In the genomic region with DNA sequence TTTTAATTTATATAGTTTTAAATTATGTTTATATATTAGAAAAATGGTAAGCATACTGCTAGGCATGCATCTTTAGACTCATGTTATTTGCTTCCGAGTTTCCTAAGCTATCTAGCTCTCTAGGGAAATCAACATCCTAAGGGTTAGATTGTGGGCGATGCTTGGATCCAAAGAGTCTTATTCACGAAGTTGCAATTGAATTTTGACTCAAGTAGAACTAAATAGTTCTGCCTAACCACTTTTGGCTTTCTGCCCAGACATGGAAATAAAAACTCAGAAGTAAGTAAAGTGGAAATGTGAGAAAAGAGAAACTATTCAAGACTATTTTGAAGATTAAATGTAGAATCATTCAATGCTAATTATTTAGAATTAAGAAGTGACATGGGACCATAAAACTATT, we compare ENCODE assay signal across 19 cellular contexts.
DNase-seq lines count a peak whose midpoint lies in the region; ATAC-seq lines count a peak whose summit lies in the region.
"Had no signal": no experiment of that assay in that cellular context is flagged by ENCODE, and none has a peak within 500 bp of the region (broad histone marks: within the 10 kb centered on the region; RNA-seq: fewer than 3 reads in every experiment).

No MANE protein-coding gene starts in this region.

- H3K9ac ChIP-seq in SK-N-MC (ENCODE audit: insufficient read length) = no peak overlapping the region

- DNase-seq in HS-27A (ENCODE audit: low read depth) (peak; percentile 47), SK-N-MC (ENCODE audit: low read depth, low spot score) (peak; percentile 99), fibroblast of peridontal ligament (ENCODE audit: extremely low read depth) (peak; percentile 63), sciatic nerve (ENCODE audit: low spot score) (no peak)
- no peak for DNase-seq in activated naive CD4-positive, alpha-beta T cell treated with Interleukin-2 at 50 U/mL for 16 hours
- DNase-seq: activated CD4-positive, alpha-beta T cell treated with anti-CD3 and anti-CD28 coated beads for 36 hours; activated T-cell treated with anti-CD3 and anti-CD28 coated beads, Interleukin-2, amount 50 U/mL, for 48 hours; amygdala; GDM1; kidney; stimulated activated CD4-positive, alpha-beta T cell treated with anti-CD3 and anti-CD28 coated beads, Interleukin-1b, Interleukin-23, amount 100 ng/mL, for 48 hours; trophoblast cell had no signal

- ATAC-seq in sciatic nerve (peak; percentile 79), GM18520 (IDR thresholded peaks at IDR 0.05; ENCODE audit: unreplicated experiment) (no peak), HG03159 (IDR thresholded peaks at IDR 0.05; ENCODE audit: unreplicated experiment) (no peak), GM19397 (IDR thresholded peaks at IDR 0.05; ENCODE audit: unreplicated experiment) (no peak)
- ATAC-seq: activated CD4-positive, alpha-beta T cell treated with anti-CD3 and anti-CD28 coated beads for 36 hours; K562; Panc1 had no signal

- no peaks in the 10 kb centered on the region for H3K9me3 ChIP-seq in SK-N-MC (ENCODE audit: low read depth, low read length)
- H3K9me3 ChIP-seq: prostate gland had no signal

- intact Hi-C loops in sciatic nerve (cut with DNase I) = no loop called here

- no peaks in the 10 kb centered on the region for H3K36me3 ChIP-seq in SK-N-MC (ENCODE audit: insufficient read depth, low read length)
- H3K36me3 ChIP-seq: prostate gland had no signal

- no peak overlapping the region; the same call in 1 of the 2 replicates for H3K27ac ChIP-seq in SK-N-MC
- H3K27ac ChIP-seq: C4-2B, prostate gland had no signal

- H3K4me3 ChIP-seq in SK-N-MC = no peak overlapping the region
- H3K4me3 ChIP-seq: K562, prostate gland had no signal

Comparison
In these comparisons a context has a peak if more than half of its experiments do, and no peak if none do; other contexts are left out.
1. DNase-seq: peak in HS-27A (single experiment), SK-N-MC (single experiment) and fibroblast of peridontal ligament (single experiment); none in sciatic nerve (single experiment) and activated naive CD4-positive, alpha-beta T cell treated with Interleukin-2 at 50 U/mL for 16 hours (single experiment).